19 cellular contexts compared by ENCODE assay signal in genomic region chr16:75938818-75939217, GRCh38.
DNase-seq lines count a peak whose midpoint lies in the region; ATAC-seq, FAIRE-seq and TF ChIP-seq lines count a peak whose summit lies in the region.
"Had no signal": no experiment of that assay in that cellular context is flagged by ENCODE, and none has a peak within 500 bp of the region (broad histone marks: within the 10 kb centered on the region; RNA-seq: fewer than 3 reads in every experiment).

No MANE protein-coding gene starts in this region.

- no peak overlapping the region for H3K4me3 Mint-ChIP-seq in CD14-positive monocyte
- H3K4me3 Mint-ChIP-seq: CD4-positive, alpha-beta T cell; GM23338 had no signal

- no TSS peak for BruUV-seq in HepG2 (replicated peaks; lab: Mats Ljungman, UMichigan)

- H3K36me3 ChIP-seq in HepG2 (replicated peaks in 1 of 2; ENCODE audit: control insufficient read depth in 1 of 2, insufficient read depth in 2 of 2, low read length in 2 of 2), result no peaks in the 10 kb centered on the region
- no peaks in the 10 kb centered on the region for H3K36me3 ChIP-seq in right lobe of liver
- no peaks in the 10 kb centered on the region for H3K36me3 ChIP-seq in RWPE2 (ENCODE audit: low read depth)
- H3K36me3 ChIP-seq: BE2C had no signal

- no peak overlapping the region for H3K9ac ChIP-seq in HepG2 (ENCODE audit: insufficient read depth, low read depth, low read length)

- peaks cover 0 to 3% (median 0%) of the 10 kb centered on the region in 7 donors for H3K9me3 Mint-ChIP-seq in CD14-positive monocyte
- H3K9me3 Mint-ChIP-seq: CD4-positive, alpha-beta T cell had no signal

- no peak overlapping the region for H3K27ac ChIP-seq in HepG2 (ENCODE audit: extremely low read length, insufficient read depth, low read length)
- H3K27ac ChIP-seq in right lobe of liver, result no peak overlapping the region
- peak overlapping the region; percentile 67 for H3K27ac ChIP-seq in RWPE2 (ENCODE audit: poor library complexity, severe bottlenecking)
- no peak overlapping the region for H3K27ac ChIP-seq in foreskin keratinocyte

- no peak for FAIRE-seq in HepG2 (lab: Jason Lieb, UNC)

- H3K4me1 ChIP-seq in HepG2 (ENCODE audit: insufficient read depth, low read length) (peaks cover 3% of the 10 kb centered on the region), right lobe of liver (no peaks in the 10 kb centered on the region), RWPE2 (ENCODE audit: insufficient read depth, poor library complexity, severe bottlenecking) (peaks cover 20% of the 10 kb centered on the region), foreskin keratinocyte (peaks cover 4% of the 10 kb centered on the region)
- H3K4me1 ChIP-seq: BE2C had no signal

- no peaks in the 10 kb centered on the region; the same call in 1 of the 2 replicates for H4K20me1 ChIP-seq in HepG2 (ENCODE audit: insufficient read depth, low read length)

- CTCF ChIA-PET in HepG2 (lab: Yijun Ruan, JAX; ENCODE audit: low intra/inter-chr PET ratio, low total read pairs), result no interaction called here

- DNase-seq in HepG2 (ENCODE audit: low spot score), result peak; percentile 43
- DNase-seq in right lobe of liver, result no peak
- peak; percentile 79 for DNase-seq in RWPE2 (ENCODE audit: low spot score)
- peak; percentile 91 to 97 for DNase-seq in foreskin keratinocyte
- DNase-seq in SHP77 (lab: John Stamatoyannopoulos, UW), result no peak
- DNase-seq in CD14-positive monocyte (ENCODE audit: low spot score), result no peak
- no peak for DNase-seq in DMS 273 treated with DMSO at 0.1 percent for 48 hours (lab: John Stamatoyannopoulos, UW)
- no peak for DNase-seq in NCI-H2107 (lab: John Stamatoyannopoulos, UW)
- DNase-seq: BE2C; CD4-positive, alpha-beta T cell; KG1; NCI-H1417 treated with DMSO at 0.1 percent for 48 hours; NCI-H1930; NCI-H2171; NCI-H446; NCI-H526 treated with DMSO at 0.1 percent for 48 hours; RPMI8226 had no signal

- in situ Hi-C loops in HepG2 (cut with HindIII; ENCODE audit: extremely low pct_ligation_motif_present, low pct_unique_long_range_greater_than_20kb), result no loop called here

- POLR2A ChIA-PET in HepG2 (lab: Yijun Ruan, JAX), result no interaction called here

- H3K9me3 ChIP-seq in HepG2 (ENCODE audit: low read length) (no peaks in the 10 kb centered on the region), right lobe of liver (no peaks in the 10 kb centered on the region), RWPE2 (ENCODE audit: severe bottlenecking) (no peaks in the 10 kb centered on the region)
- H3K9me3 ChIP-seq: BE2C had no signal

- ATAC-seq in HepG2 (peak; percentile 46; the same call in 2 of the 3 replicates), right lobe of liver (no peak), RWPE2 (ENCODE audit: low read depth) (peak; percentile 94), foreskin keratinocyte (peak; percentile 93)
- ATAC-seq: GM23338, HCT116 had no signal

- TF ChIP-seq CTCF in HepG2 (CRISPR knock-in tag; IDR thresholded peaks at IDR 0.05) (no peak), right lobe of liver (IDR thresholded peaks at IDR 0.05) (no peak), RWPE2 (IDR thresholded peaks at IDR 0.05; ENCODE audit: poor library complexity, severe bottlenecking) (no peak), foreskin keratinocyte (conservative IDR thresholded peaks at IDR 0.05) (no peak), CD14-positive monocyte (IDR thresholded peaks at IDR 0.05) (no peak)

- TF ChIP-seq RAD21 in HepG2 (CRISPR knock-in tag; IDR thresholded peaks at IDR 0.05), result no peak

- no peak for TF ChIP-seq EP300 in HepG2 (IDR thresholded peaks at IDR 0.05; ENCODE audit: low read depth in 2 of 2, low read length in 2 of 2)
- TF ChIP-seq EP300 in HepG2 (CRISPR knock-in tag; IDR thresholded peaks at IDR 0.05; ENCODE audit: borderline replicate concordance), result no peak

- no peaks in the 10 kb centered on the region for H3K79me2 ChIP-seq in HepG2 (ENCODE audit: insufficient read depth, low read length)

- H3K27me3 Mint-ChIP-seq in CD14-positive monocyte (ENCODE audit: low read depth in 3 of 3), result peaks cover 0 to 3% (median 0%) of the 10 kb centered on the region in 3 donors

- H3K4me3 ChIP-seq in HepG2 (replicated peaks in 1 of 3; ENCODE audit: insufficient read depth in 1 of 3, low read depth in 2 of 3, low read length in 3 of 3) (no peak overlapping the region), right lobe of liver (no peak overlapping the region), RWPE2 (ENCODE audit: severe bottlenecking) (no peak overlapping the region)
- H3K4me3 ChIP-seq: GM23338 had no signal

- H3K4me1 Mint-ChIP-seq in CD14-positive monocyte, result no peaks in the 10 kb centered on the region
- H3K4me1 Mint-ChIP-seq: GM23338 had no signal

- H3K27ac Mint-ChIP-seq in CD14-positive monocyte, result no peak overlapping the region
- H3K27ac Mint-ChIP-seq: CD4-positive, alpha-beta T cell; GM23338 had no signal

- TF ChIP-seq POLR2A in HepG2 (IDR thresholded peaks at IDR 0.05; ENCODE audit: insufficient read depth in 1 of 2, low read depth in 2 of 2, low read length in 2 of 2) (no peak), right lobe of liver (IDR thresholded peaks at IDR 0.05) (no peak)

- no peaks in the 10 kb centered on the region for H3K36me3 Mint-ChIP-seq in CD14-positive monocyte

- no peaks in the 10 kb centered on the region for H3K27me3 ChIP-seq in HepG2 (ENCODE audit: control insufficient read depth in 1 of 2, insufficient read depth in 2 of 2, low read length in 2 of 2)
- H3K27me3 ChIP-seq in right lobe of liver, result no peaks in the 10 kb centered on the region
- no peaks in the 10 kb centered on the region for H3K27me3 ChIP-seq in RWPE2 (ENCODE audit: insufficient read depth, poor library complexity, severe bottlenecking)
- no peaks in the 10 kb centered on the region for H3K27me3 ChIP-seq in foreskin keratinocyte
- H3K27me3 ChIP-seq: BE2C had no signal

- no peak overlapping the region for H3K4me2 ChIP-seq in HepG2 (ENCODE audit: low read depth, low read length)
- H3K4me2 ChIP-seq: GM23338 had no signal

- H2AFZ ChIP-seq in HepG2 (ENCODE audit: low read length), result no peak overlapping the region
- H2AFZ ChIP-seq: GM23338 had no signal

- intact Hi-C loops in HepG2 (cut with micrococcal nuclease; ENCODE audit: unreplicated experiment), result no loop called here
- intact Hi-C loops in right lobe of liver (cut with DNase I), result no loop called here
- intact Hi-C loops in CD14-positive monocyte (cut with micrococcal nuclease), result no loop called here

- 28% methylated on average over 8 of the region's 8 CpGs for WGBS in HepG2 (ENCODE audit: low lambda C conversion rate)
- WGBS in right lobe of liver (ENCODE audit: insufficient coverage, low coverage, low lambda C conversion rate, missing lambda C conversion rate), result 45% methylated on average over 4 of the region's 8 CpGs

TF ChIP-seq in HepG2, 621 proteins besides CTCF, POLR2A, EP300 and RAD21:
- TF ChIP-seq ZC3H4 (CRISPR knock-in tag; IDR thresholded peaks at IDR 0.05; ENCODE audit: borderline replicate concordance) (no peak), FOSL2 (CRISPR knock-in tag; IDR thresholded peaks at IDR 0.05) (0 out of 2 replicates have a peak, but pooled peaks have one; percentile 13), ZSCAN31 (CRISPR knock-in tag; IDR thresholded peaks at IDR 0.05; ENCODE audit: low read depth) (peak; percentile 64; the same call in 1 of the 2 replicates)

Comparison
In these comparisons a context has a peak if more than half of its experiments do, and no peak if none do; other contexts are left out.
1. ATAC-seq: peak in HepG2 (single experiment), RWPE2 (single experiment) and foreskin keratinocyte (single experiment); none in right lobe of liver (0 of 4).
2. DNase-seq: peak in HepG2 (single experiment), RWPE2 (single experiment) and foreskin keratinocyte (2 of 2); none in right lobe of liver (0 of 3), SHP77 (0 of 2), CD14-positive monocyte (single experiment), DMS 273 treated with DMSO at 0.1 percent for 48 hours (single experiment) and NCI-H2107 (single experiment).